15 cellular contexts compared by ENCODE assay signal in the genomic region with DNA sequence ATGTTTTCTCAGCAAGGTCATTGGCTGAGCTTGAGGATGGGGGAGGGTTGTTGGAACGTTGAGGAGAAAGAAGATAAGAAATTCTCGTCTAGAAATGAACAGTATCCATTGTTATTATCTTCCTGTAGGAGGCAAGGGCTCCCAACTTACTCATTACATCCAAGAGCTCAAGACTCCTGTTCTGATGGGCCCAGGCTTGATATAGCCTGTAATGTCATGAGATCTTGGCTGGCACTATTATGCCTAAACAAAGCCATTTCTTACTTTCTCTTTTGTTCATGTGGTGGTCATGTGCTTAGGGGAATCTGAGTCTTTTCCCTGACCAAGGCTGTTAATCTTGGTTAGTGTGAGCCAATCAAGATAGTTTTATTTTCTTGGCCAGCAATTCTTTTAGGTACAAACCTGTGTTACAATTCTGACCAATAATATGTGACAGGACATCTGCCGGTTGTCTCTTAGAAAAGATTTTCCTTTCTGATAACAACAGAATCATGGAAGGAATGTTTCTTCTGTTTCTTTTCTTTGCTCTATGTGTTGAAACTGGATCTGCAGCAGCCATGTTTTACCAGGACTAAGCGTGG.
"Had no signal": no experiment of that assay in that cellular context is flagged by ENCODE, and none has a peak within 500 bp of the region (broad histone marks: within the 10 kb centered on the region; RNA-seq: fewer than 3 reads in every experiment).

No MANE protein-coding gene starts in this region.

- DNase-seq: activated CD4-positive, alpha-beta T cell treated with anti-CD3 and anti-CD28 coated beads, Interleukin-2, amount 10 ng/mL, durations not matched to agents 24 days and 14 days; activated CD4-positive, CD25-positive, alpha-beta regulatory T cell; activated CD8-positive, alpha-beta memory T cell treated with anti-CD3 and anti-CD28 coated beads, Interleukin-2, amount 50 U/mL, for 48 hours; activated naive CD4-positive, alpha-beta T cell; activated naive CD8-positive, alpha-beta T cell treated with anti-CD3 and anti-CD28 coated beads, Interleukin-2, amount 10 ng/mL, durations not matched to agents 7 days and 5 days; anterior cingulate cortex; brain microvascular endothelial cell; head of caudate nucleus; left colon; lower lobe of right lung; midbrain; stimulated activated naive CD8-positive, alpha-beta T cell treated with anti-CD3 and anti-CD28 coated beads, Interleukin-15, amount 100 ng/mL, for 72 hours had no signal

- FAIRE-seq: frontal cortex had no signal

- H3K4me3 ChIP-seq: esophagus muscularis mucosa, lower lobe of right lung had no signal

- H3K36me3 ChIP-seq: brain microvascular endothelial cell, esophagus muscularis mucosa, lower lobe of right lung had no signal

- H3K27ac ChIP-seq: brain microvascular endothelial cell, esophagus muscularis mucosa, lower lobe of right lung had no signal

- H3K4me1 ChIP-seq: esophagus muscularis mucosa, lower lobe of right lung had no signal

- ATAC-seq: left colon; lower lobe of right lung; sciatic nerve; stimulated activated naive CD8-positive, alpha-beta T cell treated with anti-CD3 and anti-CD28 coated beads, Interleukin-15, amount 100 ng/mL, for 72 hours had no signal

- H3K9me3 ChIP-seq: esophagus muscularis mucosa, lower lobe of right lung had no signal
